In the genomic region with DNA sequence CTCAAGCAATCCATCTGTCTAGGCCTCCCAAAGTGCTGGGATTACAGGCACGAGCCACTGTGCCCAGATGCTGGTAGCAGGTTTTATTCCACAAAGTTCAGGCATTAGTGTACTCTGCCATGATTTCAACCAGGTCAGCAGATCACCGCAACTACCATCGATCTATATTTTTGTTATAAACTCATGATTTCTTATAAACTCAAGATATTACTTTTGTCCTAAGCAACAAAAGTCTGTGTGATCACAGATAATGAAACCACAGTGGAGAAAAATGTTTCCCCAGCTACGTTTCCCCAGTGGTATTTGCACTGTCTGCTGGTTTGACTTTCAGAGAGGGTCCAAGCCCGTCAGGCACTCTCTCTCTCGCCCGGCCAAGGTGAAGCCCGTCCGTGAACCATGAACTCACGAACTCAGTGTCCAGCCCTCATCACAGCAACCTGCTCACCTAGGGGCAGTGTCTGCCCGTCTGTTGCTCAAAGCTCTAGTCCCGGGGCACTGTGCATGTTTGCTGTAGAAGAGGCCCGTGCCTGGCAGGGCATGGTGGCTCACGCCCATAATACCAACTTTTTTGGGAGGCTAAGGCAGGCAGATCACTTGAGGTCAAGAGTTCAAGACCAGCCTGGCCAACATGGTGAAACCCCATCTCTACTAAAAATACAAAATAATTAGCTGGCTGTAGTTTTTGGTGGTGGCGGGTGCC, we compare ENCODE assay signal across 1 cellular context.
A peak's percentile ranks its signal among the peaks of the same experiment; 100 is the strongest.
TF ChIP-seq lines count a peak whose summit lies in the region.

No MANE protein-coding gene starts in this region.

TF ChIP-seq in HepG2, 621 proteins besides CTCF, POLR2A, EP300 and RAD21 (continued from another document and continues in another):
- TF ChIP-seq ZBTB44 (CRISPR knock-in tag; IDR thresholded peaks at IDR 0.05) (no peak), JUNB (CRISPR knock-in tag; IDR thresholded peaks at IDR 0.05; ENCODE audit: borderline replicate concordance) (no peak), YEATS2 (CRISPR knock-in tag; IDR thresholded peaks at IDR 0.05; ENCODE audit: borderline replicate concordance) (no peak), ZNF530 (CRISPR knock-in tag; IDR thresholded peaks at IDR 0.05; ENCODE audit: low read depth) (no peak), ZSCAN21 (CRISPR knock-in tag; IDR thresholded peaks at IDR 0.05; ENCODE audit: borderline replicate concordance) (no peak; the same call in 1 of the 2 replicates), PPARG (CRISPR knock-in tag; conservative IDR thresholded peaks at IDR 0.05) (0 out of 2 replicates have a peak, but pooled peaks have one; percentile 65), NBN (conservative IDR thresholded peaks at IDR 0.05) (no peak), PATZ1 (CRISPR knock-in tag; IDR thresholded peaks at IDR 0.05) (peak; percentile 76), CCDC6 (CRISPR knock-in tag; IDR thresholded peaks at IDR 0.05) (no peak), MXD4 (CRISPR knock-in tag; IDR thresholded peaks at IDR 0.05) (peak; percentile 71; the same call in 1 of the 2 replicates), CHD4 (IDR thresholded peaks at IDR 0.05; ENCODE audit: borderline replicate concordance, low read length) (peak; percentile 73), ZNF296 (CRISPR knock-in tag; conservative IDR thresholded peaks at IDR 0.05) (0 out of 2 replicates have a peak, but pooled peaks have one; percentile 41), ZNF792 (CRISPR knock-in tag; IDR thresholded peaks at IDR 0.05) (peak; percentile 90), MTF2 (CRISPR knock-in tag; IDR thresholded peaks at IDR 0.05; ENCODE audit: borderline replicate concordance) (peak; percentile 40; the same call in 1 of the 2 replicates), HNRNPUL1 (IDR thresholded peaks at IDR 0.05; ENCODE audit: low read depth, low read length) (no peak), SYNCRIP (IDR thresholded peaks at IDR 0.05; ENCODE audit: insufficient read depth, low read depth, low read length) (no peak), PRMT3 (CRISPR knock-in tag; IDR thresholded peaks at IDR 0.05; ENCODE audit: borderline replicate concordance, low read depth) (no peak), CBX1 (IDR thresholded peaks at IDR 0.05; ENCODE audit: low read depth) (peak; percentile 41), DRAP1 (CRISPR knock-in tag; IDR thresholded peaks at IDR 0.05) (peak; percentile 50; the same call in 1 of the 2 replicates), ZNF180 (CRISPR knock-in tag; IDR thresholded peaks at IDR 0.05; ENCODE audit: borderline replicate concordance, low read depth) (no peak), ZBTB8A (CRISPR knock-in tag; IDR thresholded peaks at IDR 0.05; ENCODE audit: borderline replicate concordance, low read depth) (0 out of 2 replicates have a peak, but pooled peaks have one; percentile 51), ZNF775 (CRISPR knock-in tag; IDR thresholded peaks at IDR 0.05; ENCODE audit: borderline replicate concordance) (no peak), ZSCAN9 (CRISPR knock-in tag; IDR thresholded peaks at IDR 0.05; ENCODE audit: borderline replicate concordance) (peak; percentile 53; the same call in 1 of the 2 replicates), TERF1 (CRISPR knock-in tag; IDR thresholded peaks at IDR 0.05) (no peak), FLYWCH1 (CRISPR knock-in tag; IDR thresholded peaks at IDR 0.05) (no peak), KIAA2018 (CRISPR knock-in tag; IDR thresholded peaks at IDR 0.05; ENCODE audit: borderline replicate concordance) (peak; percentile 86; the same call in 1 of the 2 replicates), SAFB2 (CRISPR knock-in tag; IDR thresholded peaks at IDR 0.05; ENCODE audit: borderline replicate concordance, low read depth) (peak; percentile 50; the same call in 1 of the 2 replicates)
- TF ChIP-seq, protein P1, sequence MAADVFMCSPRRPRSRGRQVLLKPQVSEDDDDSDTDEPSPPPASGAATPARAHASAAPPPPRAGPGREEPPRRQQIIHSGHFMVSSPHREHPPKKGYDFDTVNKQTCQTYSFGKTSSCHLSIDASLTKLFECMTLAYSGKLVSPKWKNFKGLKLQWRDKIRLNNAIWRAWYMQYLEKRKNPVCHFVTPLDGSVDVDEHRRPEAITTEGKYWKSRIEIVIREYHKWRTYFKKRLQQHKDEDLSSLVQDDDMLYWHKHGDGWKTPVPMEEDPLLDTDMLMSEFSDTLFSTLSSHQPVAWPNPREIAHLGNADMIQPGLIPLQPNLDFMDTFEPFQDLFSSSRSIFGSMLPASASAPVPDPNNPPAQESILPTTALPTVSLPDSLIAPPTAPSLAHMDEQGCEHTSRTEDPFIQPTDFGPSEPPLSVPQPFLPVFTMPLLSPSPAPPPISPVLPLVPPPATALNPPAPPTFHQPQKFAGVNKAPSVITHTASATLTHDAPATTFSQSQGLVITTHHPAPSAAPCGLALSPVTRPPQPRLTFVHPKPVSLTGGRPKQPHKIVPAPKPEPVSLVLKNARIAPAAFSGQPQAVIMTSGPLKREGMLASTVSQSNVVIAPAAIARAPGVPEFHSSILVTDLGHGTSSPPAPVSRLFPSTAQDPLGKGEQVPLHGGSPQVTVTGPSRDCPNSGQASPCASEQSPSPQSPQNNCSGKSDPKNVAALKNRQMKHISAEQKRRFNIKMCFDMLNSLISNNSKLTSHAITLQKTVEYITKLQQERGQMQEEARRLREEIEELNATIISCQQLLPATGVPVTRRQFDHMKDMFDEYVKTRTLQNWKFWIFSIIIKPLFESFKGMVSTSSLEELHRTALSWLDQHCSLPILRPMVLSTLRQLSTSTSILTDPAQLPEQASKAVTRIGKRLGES (CRISPR knock-in tag; IDR thresholded peaks at IDR 0.05; ENCODE audit: borderline replicate concordance): no peak
- TF ChIP-seq, protein P2, sequence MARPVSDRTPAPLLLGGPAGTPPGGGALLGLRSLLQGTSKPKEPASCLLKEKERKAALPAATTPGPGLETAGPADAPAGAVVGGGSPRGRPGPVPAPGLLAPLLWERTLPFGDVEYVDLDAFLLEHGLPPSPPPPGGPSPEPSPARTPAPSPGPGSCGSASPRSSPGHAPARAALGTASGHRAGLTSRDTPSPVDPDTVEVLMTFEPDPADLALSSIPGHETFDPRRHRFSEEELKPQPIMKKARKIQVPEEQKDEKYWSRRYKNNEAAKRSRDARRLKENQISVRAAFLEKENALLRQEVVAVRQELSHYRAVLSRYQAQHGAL (CRISPR knock-in tag; IDR thresholded peaks at IDR 0.05; ENCODE audit: not compliant biosample characterization): no peak
- TF ChIP-seq, protein P3, sequence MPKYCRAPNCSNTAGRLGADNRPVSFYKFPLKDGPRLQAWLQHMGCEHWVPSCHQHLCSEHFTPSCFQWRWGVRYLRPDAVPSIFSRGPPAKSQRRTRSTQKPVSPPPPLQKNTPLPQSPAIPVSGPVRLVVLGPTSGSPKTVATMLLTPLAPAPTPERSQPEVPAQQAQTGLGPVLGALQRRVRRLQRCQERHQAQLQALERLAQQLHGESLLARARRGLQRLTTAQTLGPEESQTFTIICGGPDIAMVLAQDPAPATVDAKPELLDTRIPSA (CRISPR knock-in tag; IDR thresholded peaks at IDR 0.05; ENCODE audit: borderline replicate concordance): no peak
